8 cellular contexts compared by ENCODE assay signal in the genomic region with DNA sequence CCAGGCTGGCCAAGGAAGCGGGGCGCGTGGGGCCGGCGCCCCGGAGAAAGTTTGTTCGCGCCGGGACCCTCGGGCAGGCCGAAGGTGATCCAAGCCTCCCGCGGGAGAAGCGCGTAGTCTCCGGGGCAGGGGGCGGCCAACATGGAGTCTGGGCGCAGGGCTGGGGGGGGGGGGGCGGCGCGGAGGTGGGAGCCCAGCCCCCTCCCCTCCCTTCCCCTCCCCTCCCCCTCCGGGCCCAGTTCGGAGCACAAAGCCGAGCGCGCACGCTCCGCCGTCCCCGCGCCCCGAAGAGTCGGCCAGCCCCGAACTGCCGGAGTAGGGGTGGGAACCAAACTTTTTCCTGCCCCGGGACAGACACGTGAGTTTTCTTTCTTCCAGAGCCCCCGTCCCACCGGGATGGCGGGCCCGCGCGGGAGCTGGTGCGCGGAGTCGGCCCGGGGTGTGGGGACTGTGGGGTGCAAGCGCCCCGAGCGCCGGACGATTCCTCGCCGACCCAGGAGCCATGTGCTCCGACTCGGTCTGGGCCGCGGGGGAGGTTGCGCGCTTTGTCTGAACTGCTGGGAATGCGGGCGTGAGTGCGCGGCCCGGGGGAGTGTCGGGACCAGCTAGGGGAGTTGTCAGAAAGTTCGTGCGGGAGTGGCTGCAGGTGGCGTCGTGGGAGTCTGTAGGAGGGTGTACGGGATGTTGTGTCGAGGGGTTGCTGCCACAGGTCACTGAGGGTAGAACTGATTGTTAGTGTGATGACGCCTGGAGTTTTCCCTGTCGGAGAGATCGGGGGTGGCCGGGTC. TPM values are rescaled to one million over a fixed set of nuclear protein-coding genes. Genes with fewer than 3 reads are reported as not detected.
DNase-seq lines count a peak whose midpoint lies in the region; ATAC-seq, FAIRE-seq and TF ChIP-seq lines count a peak whose summit lies in the region.

No MANE protein-coding gene starts in this region.

- H3K27me3 ChIP-seq in CD4-positive, alpha-beta T cell (ENCODE audit: control insufficient read depth, insufficient read depth, low read length) = no peaks in the 10 kb centered on the region
- no peaks in the 10 kb centered on the region for H3K27me3 ChIP-seq in HUES48 (ENCODE audit: control insufficient read depth, insufficient read depth, low read length)
- no peaks in the 10 kb centered on the region for H3K27me3 ChIP-seq in brain microvascular endothelial cell (replicated peaks)

- peaks cover 40% of the 10 kb centered on the region for H3K4me1 ChIP-seq in HUES48 (ENCODE audit: control insufficient read depth, insufficient read depth, low read length)
- H3K4me1 ChIP-seq in kidney (ENCODE audit: control insufficient read depth in 1 of 2, insufficient read depth in 1 of 2, low read depth in 1 of 2, low read length in 2 of 2) = peaks cover 19 to 22% of the 10 kb centered on the region in 2 donors

- FAIRE-seq in kidney (lab: Jason Lieb, UNC) = no peak

- H3K27me3 Mint-ChIP-seq in CD4-positive, alpha-beta T cell = no peaks in the 10 kb centered on the region

- H3K9ac ChIP-seq in HUES48 (ENCODE audit: low read depth, low read length) (peak overlapping the region; percentile 95), kidney (ENCODE audit: low read length in 2 of 2) (peak overlapping the region in 1 of 2 donors; percentile 86)

- peak overlapping the region; percentile 90 for H3K4me3 Mint-ChIP-seq in CD4-positive, alpha-beta T cell

- DNase-seq in CD4-positive, alpha-beta T cell = peak in 8 of 10 experiments; percentile 31 to 55 (median 41)
- peak; percentile 18 for DNase-seq in T-helper 22 cell (ENCODE audit: low read depth)
- peak; percentile 50 for DNase-seq in brain microvascular endothelial cell
- peak; percentile 86 for DNase-seq in kidney
- peak; percentile 49 to 55 for DNase-seq in stimulated activated CD4-positive, alpha-beta T cell treated with anti-CD3 and anti-CD28 coated beads, Interleukin-1b, Interleukin-23, amount 100 ng/mL, for 4 hours (ENCODE audit: low read depth in 2 of 2)
- DNase-seq in NCI-H1092 (lab: John Stamatoyannopoulos, UW) = no peak

- H3K27ac Mint-ChIP-seq in CD4-positive, alpha-beta T cell = peak overlapping the region; percentile 97

- no peaks in the 10 kb centered on the region for H3K9me3 ChIP-seq in CD4-positive, alpha-beta T cell (ENCODE audit: control insufficient read depth, low read length)
- no peaks in the 10 kb centered on the region for H3K9me3 ChIP-seq in HUES48 (ENCODE audit: control insufficient read depth, insufficient read depth, low read length)
- H3K9me3 ChIP-seq in kidney (ENCODE audit: control insufficient read depth in 1 of 2, low read length in 2 of 2) = no peaks in the 10 kb centered on the region

- intact Hi-C loops in CD4-positive, alpha-beta T cell (cut with DNase I, micrococcal nuclease) = loop anchor here (2.0 to 5.0 kb wide), 3 partner anchors 20 to 524 kb away; no protein-coding TSS in a partner anchor
- intact Hi-C loops in kidney (cut with DNase I) = no loop called here

- ATAC-seq in CD4-positive, alpha-beta T cell (ENCODE audit: poor library complexity) = peak; percentile 35
- ATAC-seq in GM21529 (IDR thresholded peaks at IDR 0.05; ENCODE audit: unreplicated experiment) = no peak

- CTCF ChIA-PET in CD4-positive, alpha-beta T cell (lab: Charles Lee) = interaction anchor here (0.7 to 8.5 kb wide), 4 partner anchors 17 to 38 kb away, joined by 3 to 57 read pairs (median 15); a partner anchor contains a TSS

- peaks cover 40% of the 10 kb centered on the region for H3K4me1 Mint-ChIP-seq in CD4-positive, alpha-beta T cell (ENCODE audit: low read depth)

- H3K4me3 ChIP-seq in HUES48 (ENCODE audit: low read depth, low read length) (peak overlapping the region; percentile 87), brain microvascular endothelial cell (ENCODE audit: low read depth, low read length) (peak overlapping the region; percentile 76), kidney (ENCODE audit: low read length in 2 of 2) (peak overlapping the region; percentile 46 to 63)

- in situ Hi-C loops in brain microvascular endothelial cell (cut with HindIII; ENCODE audit: low pct_ligation_motif_present, low sequenced_read_pairs) = no loop called here

- POLR2A ChIA-PET in CD4-positive, alpha-beta T cell (lab: Charles Lee) = interaction anchor here (0.8 to 8.2 kb wide), 17 partner anchors 9 to 832 kb away, joined by 3 to 121 read pairs (median 6); a partner anchor contains a TSS

- TF ChIP-seq CTCF in CD4-positive, alpha-beta T cell (IDR thresholded peaks at IDR 0.05) = no peak
- TF ChIP-seq CTCF in brain microvascular endothelial cell (IDR thresholded peaks at IDR 0.05; ENCODE audit: low read depth, low read length, missing control alignments) (no peak), kidney (IDR thresholded peaks at IDR 0.05; ENCODE audit: borderline replicate concordance, extremely low read depth, insufficient read depth) (no peak)

- peak overlapping the region; percentile 100 for H3K27ac ChIP-seq in CD4-positive, alpha-beta T cell (ENCODE audit: low read depth, low read length)
- H3K27ac ChIP-seq in HUES48 (ENCODE audit: low read depth, low read length) (peak overlapping the region; percentile 92), brain microvascular endothelial cell (peak overlapping the region; percentile 64), kidney (ENCODE audit: low read depth in 2 of 2, low read length in 2 of 2) (peak overlapping the region; percentile 85 to 98)

- H3K36me3 ChIP-seq in HUES48 (ENCODE audit: control insufficient read depth, insufficient read depth, low read length) (peaks cover 16% of the 10 kb centered on the region), brain microvascular endothelial cell (replicated peaks) (peaks cover 3% of the 10 kb centered on the region), kidney (ENCODE audit: control insufficient read depth in 1 of 2, insufficient read depth in 2 of 2, low read length in 2 of 2) (peaks cover 4 to 5% of the 10 kb centered on the region in 2 donors)

- peaks cover 31% of the 10 kb centered on the region for H3K36me3 Mint-ChIP-seq in CD4-positive, alpha-beta T cell (ENCODE audit: low read depth)

- H3K9me3 Mint-ChIP-seq in CD4-positive, alpha-beta T cell = no peaks in the 10 kb centered on the region

RNA-seq across cellular contexts. Expression of a gene that starts 1.1 kb away (rescaled TPM):
- total RNA-seq in CD4-positive, alpha-beta T cell = 10 to 100 TPM; 29.2 to 34.5 TPM
- 15.3 TPM for total RNA-seq in kidney
- 11.0 TPM for polyA plus RNA-seq in kidney (ENCODE audit: insufficient read depth, low read depth, low replicate concordance)

RNA-seq across cellular contexts. Expression of a gene that starts 31.1 kb away (rescaled TPM):
- total RNA-seq in CD4-positive, alpha-beta T cell = 10 to 100 TPM; 62.6 to 74.8 TPM
- total RNA-seq in kidney = 71.0 TPM
- 110 TPM for polyA plus RNA-seq in kidney (ENCODE audit: insufficient read depth, low read depth, low replicate concordance)

RNA-seq across cellular contexts. Expression of a gene that starts 33.2 kb away (rescaled TPM):
- total RNA-seq in CD4-positive, alpha-beta T cell = not detected
- total RNA-seq in kidney = 294 TPM
- 576 TPM for polyA plus RNA-seq in kidney (ENCODE audit: insufficient read depth, low read depth, low replicate concordance)

Comparison
In these comparisons a context has a peak if more than half of its experiments do, and no peak if none do; other contexts are left out.
1. RNA of a gene that starts 33.2 kb away (total RNA-seq): 294 TPM in kidney (single experiment); not detected in CD4-positive, alpha-beta T cell; every median in the first group is over 100 times any median in the second.
2. Peak in every context shown above with its lines, with median percentiles within 50 percentile points of each other: H3K27ac ChIP-seq and H3K4me3 ChIP-seq.